In genomic region chrX:11064276-11064675, GRCh38 we compare ENCODE assay signal across 19 cellular contexts. TPM values are rescaled to one million over a fixed set of nuclear protein-coding genes. Genes with fewer than 3 reads are reported as not detected.
A peak's percentile ranks its signal among the peaks of the same experiment; 100 is the strongest.
DNase-seq lines count a peak whose midpoint lies in the region; ATAC-seq and TF ChIP-seq lines count a peak whose summit lies in the region.
"Had no signal": no experiment of that assay in that cellular context is flagged by ENCODE, and none has a peak within 500 bp of the region (broad histone marks: within the 10 kb centered on the region; RNA-seq: fewer than 3 reads in every experiment).

No MANE protein-coding gene starts in this region.

- H3K36me3 ChIP-seq in ACC112 (ENCODE audit: insufficient read depth, low read length) (no peaks in the 10 kb centered on the region), RWPE2 (ENCODE audit: low read depth) (no peaks in the 10 kb centered on the region), parathyroid adenoma (ENCODE audit: control insufficient read depth, insufficient read depth, low read length) (no peaks in the 10 kb centered on the region)
- H3K36me3 ChIP-seq: BLaER1 had no signal

- H3K9me3 ChIP-seq in RWPE2 (ENCODE audit: severe bottlenecking) (no peaks in the 10 kb centered on the region), parathyroid adenoma (ENCODE audit: control insufficient read depth, low read length) (no peaks in the 10 kb centered on the region)
- H3K9me3 ChIP-seq: A549, BLaER1 had no signal

- H3K27me3 ChIP-seq in ACC112 (ENCODE audit: insufficient read depth, low read length) = no peaks in the 10 kb centered on the region
- no peaks in the 10 kb centered on the region for H3K27me3 ChIP-seq in RWPE2 (ENCODE audit: insufficient read depth, poor library complexity, severe bottlenecking)
- H3K27me3 ChIP-seq in parathyroid adenoma (ENCODE audit: control insufficient read depth, insufficient read depth, low read length) = no peaks in the 10 kb centered on the region

- no peak for DNase-seq in RWPE2 (ENCODE audit: low spot score)
- DNase-seq in epithelial cell of prostate (ENCODE audit: low read depth, low spot score) = no peak
- no peak for DNase-seq in activated CD8-positive, alpha-beta memory T cell treated with anti-CD3 and anti-CD28 coated beads, Interleukin-2, amount 10 ng/mL, durations not matched to agents 7 days and 5 days
- DNase-seq in CD1c-positive myeloid dendritic cell (ENCODE audit: extremely low spot score) = no peak
- DNase-seq: CD8-positive, alpha-beta memory T cell; DMS53; KBM-7; NCI-H1105 treated with DMSO at 0.1 percent for 48 hours; NCI-H1694; NCI-H2081 treated with DMSO at 0.1 percent for 48 hours; NCI-H510A; NCI-H748 treated with DMSO at 0.1 percent for 48 hours; SHP77 treated with DMSO at 0.1 percent for 48 hours had no signal

- H3K4me1 ChIP-seq in ACC112 (ENCODE audit: control insufficient read depth, insufficient read depth, low read length, unreplicated experiment) (peaks cover 60% of the 10 kb centered on the region), RWPE2 (ENCODE audit: insufficient read depth, poor library complexity, severe bottlenecking) (peaks cover 24% of the 10 kb centered on the region), parathyroid adenoma (peaks cover 23% of the 10 kb centered on the region)
- H3K4me1 ChIP-seq: A549, BLaER1 had no signal

- H3K4me2 ChIP-seq in parathyroid adenoma (ENCODE audit: low read length) = no peak overlapping the region
- H3K4me2 ChIP-seq: A549, BLaER1 had no signal

- no peaks in the 10 kb centered on the region for H3K9me3 Mint-ChIP-seq in activated CD8-positive, alpha-beta memory T cell treated with anti-CD3 and anti-CD28 coated beads, Interleukin-2, amount 10 ng/mL, durations not matched to agents 7 days and 5 days (ENCODE audit: low read depth)
- H3K9me3 Mint-ChIP-seq: CD8-positive, alpha-beta memory T cell had no signal

- TF ChIP-seq CTCF in RWPE2 (IDR thresholded peaks at IDR 0.05; ENCODE audit: poor library complexity, severe bottlenecking) = no peak
- TF ChIP-seq CTCF in parathyroid adenoma (IDR thresholded peaks at IDR 0.05) = no peak

- no peak overlapping the region for H3K27ac Mint-ChIP-seq in activated CD8-positive, alpha-beta memory T cell treated with anti-CD3 and anti-CD28 coated beads, Interleukin-2, amount 10 ng/mL, durations not matched to agents 7 days and 5 days
- H3K27ac Mint-ChIP-seq: CD8-positive, alpha-beta memory T cell had no signal

- no peak for ATAC-seq in RWPE2 (ENCODE audit: low read depth)
- ATAC-seq in activated CD8-positive, alpha-beta memory T cell treated with anti-CD3 and anti-CD28 coated beads, Interleukin-2, amount 10 ng/mL, durations not matched to agents 7 days and 5 days = no peak
- no peak for ATAC-seq in GM18870 (IDR thresholded peaks at IDR 0.05; ENCODE audit: unreplicated experiment)
- ATAC-seq: A549, GM12878 had no signal

- no peak overlapping the region for H2AFZ ChIP-seq in ACC112 (ENCODE audit: low read length, unreplicated experiment)
- peak overlapping the region; percentile 50 for H2AFZ ChIP-seq in parathyroid adenoma

- H3K9ac ChIP-seq in parathyroid adenoma = no peak overlapping the region
- H3K9ac ChIP-seq: BLaER1 had no signal

- H3K27ac ChIP-seq in ACC112 (ENCODE audit: low read depth, low read length) (peak overlapping the region; percentile 97), RWPE2 (ENCODE audit: poor library complexity, severe bottlenecking) (peak overlapping the region; percentile 76), epithelial cell of prostate (peak overlapping the region; percentile 52), parathyroid adenoma (peak overlapping the region; percentile 96)
- H3K27ac ChIP-seq: A549, BLaER1 had no signal

- CTCF ChIA-PET in activated CD8-positive, alpha-beta memory T cell treated with anti-CD3 and anti-CD28 coated beads, Interleukin-2, amount 10 ng/mL, durations not matched to agents 7 days and 5 days (lab: Charles Lee) = no interaction called here

- H3K79me2 ChIP-seq in ACC112 (ENCODE audit: control insufficient read depth, insufficient read depth, low read length, unreplicated experiment) (no peaks in the 10 kb centered on the region), parathyroid adenoma (no peaks in the 10 kb centered on the region)

- H3K4me1 Mint-ChIP-seq in activated CD8-positive, alpha-beta memory T cell treated with anti-CD3 and anti-CD28 coated beads, Interleukin-2, amount 10 ng/mL, durations not matched to agents 7 days and 5 days = no peaks in the 10 kb centered on the region
- H3K4me1 Mint-ChIP-seq: CD8-positive, alpha-beta memory T cell had no signal

- H3K36me3 Mint-ChIP-seq in activated CD8-positive, alpha-beta memory T cell treated with anti-CD3 and anti-CD28 coated beads, Interleukin-2, amount 10 ng/mL, durations not matched to agents 7 days and 5 days = no peaks in the 10 kb centered on the region
- H3K36me3 Mint-ChIP-seq: CD8-positive, alpha-beta memory T cell had no signal

- H3K27me3 Mint-ChIP-seq in activated CD8-positive, alpha-beta memory T cell treated with anti-CD3 and anti-CD28 coated beads, Interleukin-2, amount 10 ng/mL, durations not matched to agents 7 days and 5 days = no peaks in the 10 kb centered on the region
- H3K27me3 Mint-ChIP-seq: CD8-positive, alpha-beta memory T cell had no signal

- H3K4me3 ChIP-seq in ACC112 (ENCODE audit: low read depth, low read length) (peak overlapping the region; percentile 74), RWPE2 (ENCODE audit: severe bottlenecking) (no peak overlapping the region), parathyroid adenoma (ENCODE audit: low read depth, low read length) (no peak overlapping the region)
- H3K4me3 ChIP-seq: A549, BLaER1, GM12878 had no signal

- H3K4me3 Mint-ChIP-seq in activated CD8-positive, alpha-beta memory T cell treated with anti-CD3 and anti-CD28 coated beads, Interleukin-2, amount 10 ng/mL, durations not matched to agents 7 days and 5 days = no peak overlapping the region
- H3K4me3 Mint-ChIP-seq: CD8-positive, alpha-beta memory T cell had no signal

RNA-seq across cellular contexts. Expression of gene HCCS, which starts 46.9 kb away (rescaled TPM):
- total RNA-seq in activated CD8-positive, alpha-beta memory T cell treated with anti-CD3 and anti-CD28 coated beads, Interleukin-2, amount 10 ng/mL, durations not matched to agents 7 days and 5 days = 10 to 100 TPM; 18.9 to 25.9 TPM
